ENCODE assay signal across 8 cellular contexts in genomic region chr9:35658144-35658893, GRCh38. TPM values are rescaled to one million over a fixed set of nuclear protein-coding genes. Genes with fewer than 3 reads are reported as not detected.
DNase-seq lines count a peak whose midpoint lies in the region; ATAC-seq and TF ChIP-seq lines count a peak whose summit lies in the region.

A gene with protein sequence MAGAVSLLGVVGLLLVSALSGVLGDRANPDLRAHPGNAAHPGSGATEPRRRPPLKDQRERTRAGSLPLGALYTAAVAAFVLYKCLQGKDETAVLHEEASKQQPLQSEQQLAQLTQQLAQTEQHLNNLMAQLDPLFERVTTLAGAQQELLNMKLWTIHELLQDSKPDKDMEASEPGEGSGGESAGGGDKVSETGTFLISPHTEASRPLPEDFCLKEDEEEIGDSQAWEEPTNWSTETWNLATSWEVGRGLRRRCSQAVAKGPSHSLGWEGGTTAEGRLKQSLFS (plus strand): TSS chr9:35658292. CDS start chr9:35658380, 88 bp downstream.

- peaks cover 10% of the 10 kb centered on the region for H3K36me3 Mint-ChIP-seq in chondrocyte (ENCODE audit: low read depth)

- peak within 1 kb of the TSS; percentile 78 for H3K4me3 Mint-ChIP-seq in chondrocyte (ENCODE audit: unreplicated experiment)

- H3K27ac Mint-ChIP-seq in chondrocyte (ENCODE audit: unreplicated experiment), result peak within 1 kb of the TSS; percentile 99

- H3K27ac ChIP-seq in layer of hippocampus (ENCODE audit: low read depth, low read length), result peak within 1 kb of the TSS; percentile 100

- peaks cover 58% of the 10 kb centered on the region for H3K4me1 Mint-ChIP-seq in chondrocyte (ENCODE audit: low read depth)

- peak; percentile 98 for DNase-seq in AG20443 (ENCODE audit: low spot score)
- DNase-seq in NCI-H510A (lab: John Stamatoyannopoulos, UW), result peak; percentile 17
- peak; percentile 79 to 87 for DNase-seq in activated CD4-positive, alpha-beta T cell treated with anti-CD3 and anti-CD28 coated beads for 4 hours
- no peak for DNase-seq in chondrocyte (ENCODE audit: low spot score)
- DNase-seq in stimulated activated CD4-positive, alpha-beta T cell treated with anti-CD3 and anti-CD28 coated beads, Interleukin-1b, Interleukin-23, amount 100 ng/mL, for 48 hours, result peak; percentile 74

- no peaks in the 10 kb centered on the region for H3K27me3 ChIP-seq in layer of hippocampus (ENCODE audit: control insufficient read depth, insufficient read depth, low read length)

- H3K9me3 Mint-ChIP-seq in chondrocyte (ENCODE audit: low read depth), result no peaks in the 10 kb centered on the region

- peak; percentile 90 for TF ChIP-seq CTCF in chondrocyte (IDR thresholded peaks at IDR 0.05)

- peak; percentile 54 for ATAC-seq in GM19025 (IDR thresholded peaks at IDR 0.05; ENCODE audit: low read depth, unreplicated experiment)
- peak; percentile 56 for ATAC-seq in HG03342 (IDR thresholded peaks at IDR 0.05; ENCODE audit: unreplicated experiment)

- H3K27me3 Mint-ChIP-seq in chondrocyte (ENCODE audit: low read depth), result no peaks in the 10 kb centered on the region

RNA-seq across cellular contexts. Expression of the gene that starts here (rescaled TPM):
- 31.1 to 55.2 TPM (median 52.2 TPM) in 3 replicates for total RNA-seq in chondrocyte
